ENCODE assay signal across 1 cellular context in genomic region chr3:129106320-129106719, GRCh38.
TF ChIP-seq lines count a peak whose summit lies in the region.

No MANE protein-coding gene starts in this region.

TF ChIP-seq in HepG2, 621 proteins besides CTCF, POLR2A, EP300 and RAD21:
- no peak for TF ChIP-seq HMGXB3 (CRISPR knock-in tag; IDR thresholded peaks at IDR 0.05; ENCODE audit: borderline replicate concordance)
- TF ChIP-seq ZNF263 (CRISPR knock-in tag; IDR thresholded peaks at IDR 0.05): peak; percentile 93
- 0 out of 2 replicates have a peak, but pooled peaks have one; percentile 23 for TF ChIP-seq ZBTB33 (CRISPR knock-in tag; IDR thresholded peaks at IDR 0.05)
TF ChIP-seq in HepG2: peak in this region for 2.
